In genomic region chr2:237867465-237867864, GRCh38 we compare ENCODE assay signal across 19 cellular contexts. TPM values are rescaled to one million over a fixed set of nuclear protein-coding genes. Genes with fewer than 3 reads are reported as not detected.
DNase-seq lines count a peak whose midpoint lies in the region; TF ChIP-seq lines count a peak whose summit lies in the region.
"Had no signal": no experiment of that assay in that cellular context is flagged by ENCODE, and none has a peak within 500 bp of the region (broad histone marks: within the 10 kb centered on the region; RNA-seq: fewer than 3 reads in every experiment).

No MANE protein-coding gene starts in this region.

- H3K27ac Mint-ChIP-seq in activated CD4-positive, alpha-beta memory T cell treated with anti-CD3 and anti-CD28 coated beads, Interleukin-2, amount 10 ng/mL, durations not matched to agents 7 days and 5 days: no peak overlapping the region
- no peak overlapping the region for H3K27ac Mint-ChIP-seq in activated CD4-positive, alpha-beta memory T cell treated with anti-CD3 and anti-CD28 coated beads for 36 hours
- H3K27ac Mint-ChIP-seq in chondrocyte (ENCODE audit: unreplicated experiment): peak overlapping the region; percentile 50
- no peak overlapping the region for H3K27ac Mint-ChIP-seq in activated T-helper 2 cell treated with anti-CD3 and anti-CD28 coated beads, Interferon-gamma antibody, Interleukin-2, Interleukin-4, amounts not matched to agents 10 μg/mL and 5 μg/mL and 100 μg/mL, durations not matched to agents 14 hours and 24 hours and 36 hours
- H3K27ac Mint-ChIP-seq: activated CD4-positive, alpha-beta T cell treated with anti-CD3 and anti-CD28 coated beads, Interleukin-2, amount 10 ng/mL, durations not matched to agents 24 days and 14 days; GM23338; stimulated activated naive B cell treated with anti-CD40 and anti-IgM and Interleukin-4, amounts not matched to agents 10 μg/mL and 1 μg/mL and 100 μg/mL, for 72 hours had no signal

- no peak overlapping the region for H3K9ac ChIP-seq in stomach smooth muscle (ENCODE audit: low read length in 2 of 2)
- H3K9ac ChIP-seq: BLaER1 treated with 17β-estradiol and CSF1 and Interleukin-3, amounts not matched to agents 10 nM and 100 nM had no signal

- H3K4me1 Mint-ChIP-seq in activated CD4-positive, alpha-beta memory T cell treated with anti-CD3 and anti-CD28 coated beads, Interleukin-2, amount 10 ng/mL, durations not matched to agents 7 days and 5 days: peaks cover 11% of the 10 kb centered on the region
- peaks cover 12% of the 10 kb centered on the region for H3K4me1 Mint-ChIP-seq in activated CD4-positive, alpha-beta memory T cell treated with anti-CD3 and anti-CD28 coated beads for 36 hours (ENCODE audit: low read depth)
- peaks cover 88% of the 10 kb centered on the region for H3K4me1 Mint-ChIP-seq in chondrocyte (ENCODE audit: low read depth)
- peaks cover 6% of the 10 kb centered on the region for H3K4me1 Mint-ChIP-seq in activated T-helper 2 cell treated with anti-CD3 and anti-CD28 coated beads, Interferon-gamma antibody, Interleukin-2, Interleukin-4, amounts not matched to agents 10 μg/mL and 5 μg/mL and 100 μg/mL, durations not matched to agents 14 hours and 24 hours and 36 hours (ENCODE audit: low read depth)

- H3K4me3 Mint-ChIP-seq in activated CD4-positive, alpha-beta memory T cell treated with anti-CD3 and anti-CD28 coated beads, Interleukin-2, amount 10 ng/mL, durations not matched to agents 7 days and 5 days: no peak overlapping the region
- no peak overlapping the region for H3K4me3 Mint-ChIP-seq in activated CD4-positive, alpha-beta memory T cell treated with anti-CD3 and anti-CD28 coated beads for 36 hours
- no peak overlapping the region for H3K4me3 Mint-ChIP-seq in chondrocyte (ENCODE audit: unreplicated experiment)
- H3K4me3 Mint-ChIP-seq in activated T-helper 2 cell treated with anti-CD3 and anti-CD28 coated beads, Interferon-gamma antibody, Interleukin-2, Interleukin-4, amounts not matched to agents 10 μg/mL and 5 μg/mL and 100 μg/mL, durations not matched to agents 14 hours and 24 hours and 36 hours (ENCODE audit: low read depth): no peak overlapping the region
- H3K4me3 Mint-ChIP-seq: activated CD4-positive, alpha-beta T cell treated with anti-CD3 and anti-CD28 coated beads, Interleukin-2, amount 10 ng/mL, durations not matched to agents 24 days and 14 days; GM23338; stimulated activated naive B cell treated with anti-CD40 and anti-IgM and Interleukin-4, amounts not matched to agents 10 μg/mL and 1 μg/mL and 100 μg/mL, for 72 hours had no signal

- TF ChIP-seq CTCF in chondrocyte (IDR thresholded peaks at IDR 0.05): no peak
- no peak for TF ChIP-seq CTCF in BE2C (IDR thresholded peaks at IDR 0.05; ENCODE audit: low read depth, low read length)

- CTCF ChIA-PET in activated CD4-positive, alpha-beta memory T cell treated with anti-CD3 and anti-CD28 coated beads, Interleukin-2, amount 10 ng/mL, durations not matched to agents 7 days and 5 days (lab: Charles Lee): no interaction called here
- CTCF ChIA-PET in activated CD4-positive, alpha-beta memory T cell treated with anti-CD3 and anti-CD28 coated beads for 36 hours (lab: Charles Lee): interaction anchor here (0.8 kb wide), 1 partner anchor 10 kb away, joined by 3 read pairs; no protein-coding TSS in a partner anchor

- H3K27ac ChIP-seq in stomach smooth muscle (ENCODE audit: low read length): peak overlapping the region; percentile 94
- H3K27ac ChIP-seq: BLaER1 treated with 17β-estradiol and CSF1 and Interleukin-3, amounts not matched to agents 10 nM and 100 nM had no signal

- no peaks in the 10 kb centered on the region for H3K36me3 Mint-ChIP-seq in activated CD4-positive, alpha-beta memory T cell treated with anti-CD3 and anti-CD28 coated beads, Interleukin-2, amount 10 ng/mL, durations not matched to agents 7 days and 5 days (ENCODE audit: low read depth)
- no peaks in the 10 kb centered on the region for H3K36me3 Mint-ChIP-seq in activated CD4-positive, alpha-beta memory T cell treated with anti-CD3 and anti-CD28 coated beads for 36 hours
- peaks cover 3% of the 10 kb centered on the region for H3K36me3 Mint-ChIP-seq in chondrocyte (ENCODE audit: low read depth)
- no peaks in the 10 kb centered on the region for H3K36me3 Mint-ChIP-seq in activated T-helper 2 cell treated with anti-CD3 and anti-CD28 coated beads, Interferon-gamma antibody, Interleukin-2, Interleukin-4, amounts not matched to agents 10 μg/mL and 5 μg/mL and 100 μg/mL, durations not matched to agents 14 hours and 24 hours and 36 hours (ENCODE audit: low read depth)
- H3K36me3 Mint-ChIP-seq: stimulated activated naive B cell treated with anti-CD40 and anti-IgM and Interleukin-4, amounts not matched to agents 10 μg/mL and 1 μg/mL and 100 μg/mL, for 72 hours had no signal

- H3K27me3 Mint-ChIP-seq in activated CD4-positive, alpha-beta memory T cell treated with anti-CD3 and anti-CD28 coated beads, Interleukin-2, amount 10 ng/mL, durations not matched to agents 7 days and 5 days: peaks cover 27% of the 10 kb centered on the region
- H3K27me3 Mint-ChIP-seq in activated CD4-positive, alpha-beta memory T cell treated with anti-CD3 and anti-CD28 coated beads for 36 hours: peaks cover 27% of the 10 kb centered on the region
- H3K27me3 Mint-ChIP-seq in chondrocyte (ENCODE audit: low read depth): no peaks in the 10 kb centered on the region
- peaks cover 22% of the 10 kb centered on the region for H3K27me3 Mint-ChIP-seq in activated T-helper 2 cell treated with anti-CD3 and anti-CD28 coated beads, Interferon-gamma antibody, Interleukin-2, Interleukin-4, amounts not matched to agents 10 μg/mL and 5 μg/mL and 100 μg/mL, durations not matched to agents 14 hours and 24 hours and 36 hours (ENCODE audit: low read depth)

- intact Hi-C loops in activated CD4-positive, alpha-beta memory T cell treated with anti-CD3 and anti-CD28 coated beads for 36 hours (cut with micrococcal nuclease): no loop called here
- intact Hi-C loops in activated T-helper 2 cell treated with anti-CD3 and anti-CD28 coated beads, Interferon-gamma antibody, Interleukin-2, Interleukin-4, amounts not matched to agents 10 μg/mL and 5 μg/mL and 100 μg/mL, durations not matched to agents 14 hours and 24 hours and 36 hours (cut with micrococcal nuclease): no loop called here

- H3K4me1 ChIP-seq in stomach smooth muscle (ENCODE audit: control insufficient read depth, insufficient read depth, low read length) (peaks cover 78% of the 10 kb centered on the region), BE2C (peaks cover 25% of the 10 kb centered on the region)

- H3K36me3 ChIP-seq in stomach smooth muscle (ENCODE audit: control insufficient read depth in 2 of 2, insufficient read depth in 2 of 2, low read length in 2 of 2) (no peaks in the 10 kb centered on the region), BE2C (0 out of 2 replicates have a peak, but pooled peaks cover 4% of the 10 kb centered on the region)
- H3K36me3 ChIP-seq: BLaER1 treated with 17β-estradiol and CSF1 and Interleukin-3, amounts not matched to agents 10 nM and 100 nM; SJSA1; tibial nerve had no signal

- H3K9me3 Mint-ChIP-seq in activated CD4-positive, alpha-beta memory T cell treated with anti-CD3 and anti-CD28 coated beads, Interleukin-2, amount 10 ng/mL, durations not matched to agents 7 days and 5 days: no peaks in the 10 kb centered on the region
- H3K9me3 Mint-ChIP-seq in activated CD4-positive, alpha-beta memory T cell treated with anti-CD3 and anti-CD28 coated beads for 36 hours: no peaks in the 10 kb centered on the region
- H3K9me3 Mint-ChIP-seq in chondrocyte (ENCODE audit: low read depth): no peaks in the 10 kb centered on the region
- H3K9me3 Mint-ChIP-seq in activated T-helper 2 cell treated with anti-CD3 and anti-CD28 coated beads, Interferon-gamma antibody, Interleukin-2, Interleukin-4, amounts not matched to agents 10 μg/mL and 5 μg/mL and 100 μg/mL, durations not matched to agents 14 hours and 24 hours and 36 hours: no peaks in the 10 kb centered on the region
- H3K9me3 Mint-ChIP-seq: activated CD4-positive, alpha-beta T cell treated with anti-CD3 and anti-CD28 coated beads, Interleukin-2, amount 10 ng/mL, durations not matched to agents 24 days and 14 days; GM23338; stimulated activated naive B cell treated with anti-CD40 and anti-IgM and Interleukin-4, amounts not matched to agents 10 μg/mL and 1 μg/mL and 100 μg/mL, for 72 hours had no signal

- H3K9me3 ChIP-seq in stomach smooth muscle (ENCODE audit: control insufficient read depth in 2 of 2, low read length in 2 of 2): no peaks in the 10 kb centered on the region
- no peaks in the 10 kb centered on the region for H3K9me3 ChIP-seq in BE2C
- H3K9me3 ChIP-seq: BLaER1 treated with 17β-estradiol and CSF1 and Interleukin-3, amounts not matched to agents 10 nM and 100 nM; SJSA1; tibial nerve had no signal

- POLR2A ChIA-PET in activated CD4-positive, alpha-beta memory T cell treated with anti-CD3 and anti-CD28 coated beads, Interleukin-2, amount 10 ng/mL, durations not matched to agents 7 days and 5 days (lab: Charles Lee): no interaction called here
- POLR2A ChIA-PET in activated CD4-positive, alpha-beta memory T cell treated with anti-CD3 and anti-CD28 coated beads for 36 hours (lab: Charles Lee): no interaction called here

- H3K27me3 ChIP-seq in stomach smooth muscle (ENCODE audit: control insufficient read depth in 1 of 2, insufficient read depth in 2 of 2, low read length in 2 of 2) (no peaks in the 10 kb centered on the region), BE2C (no peaks in the 10 kb centered on the region)
- H3K27me3 ChIP-seq: SJSA1 had no signal

- peak; percentile 6 for DNase-seq in activated CD4-positive, alpha-beta memory T cell treated with anti-CD3 and anti-CD28 coated beads, Interleukin-2, amount 10 ng/mL, durations not matched to agents 7 days and 5 days
- no peak for DNase-seq in activated CD4-positive, alpha-beta memory T cell treated with anti-CD3 and anti-CD28 coated beads for 36 hours
- DNase-seq in chondrocyte (ENCODE audit: low spot score): no peak
- peak; percentile 53 for DNase-seq in mesenteric fat pad (ENCODE audit: low spot score)
- no peak for DNase-seq in effector CD8-positive, alpha-beta T cell (lab: John Stamatoyannopoulos, UW)
- DNase-seq in BE2C: no peak
- no peak for DNase-seq in activated T-helper 2 cell treated with anti-CD3 and anti-CD28 coated beads, Interferon-gamma antibody, Interleukin-2, Interleukin-4, amounts not matched to agents 10 μg/mL and 5 μg/mL and 100 μg/mL, durations not matched to agents 14 hours and 24 hours and 36 hours (ENCODE audit: low spot score)
- DNase-seq: activated CD4-positive, alpha-beta T cell treated with anti-CD3 and anti-CD28 coated beads, Interleukin-2, amount 10 ng/mL, durations not matched to agents 24 days and 14 days; midbrain; NCI-H1092 treated with DMSO at 0.1 percent for 48 hours; NCI-H2029; posterior cingulate gyrus; stimulated activated CD4-positive, alpha-beta T cell treated with anti-CD3 and anti-CD28 coated beads, Interleukin-2, amount 100 ng/mL, for 24 hours; stimulated activated naive B cell treated with anti-CD40 and anti-IgM and Interleukin-4, amounts not matched to agents 10 μg/mL and 1 μg/mL and 100 μg/mL, for 72 hours had no signal

- no peak overlapping the region for H3K4me3 ChIP-seq in stomach smooth muscle (ENCODE audit: low read length in 2 of 2)
- no peak overlapping the region for H3K4me3 ChIP-seq in BE2C (ENCODE audit: low read depth, low read length)
- H3K4me3 ChIP-seq: BLaER1 treated with 17β-estradiol and CSF1 and Interleukin-3, amounts not matched to agents 10 nM and 100 nM; GM23338; SJSA1; tibial nerve had no signal

RNA-seq across cellular contexts. Expression of gene RAMP1, which starts 8.0 kb away (rescaled TPM):
- total RNA-seq in activated CD4-positive, alpha-beta memory T cell treated with anti-CD3 and anti-CD28 coated beads, Interleukin-2, amount 10 ng/mL, durations not matched to agents 7 days and 5 days: 1 to 10 TPM; 8.1 to 9.6 TPM
- under 1 TPM; 0.77 to 0.97 TPM for total RNA-seq in activated CD4-positive, alpha-beta memory T cell treated with anti-CD3 and anti-CD28 coated beads for 36 hours
- total RNA-seq in chondrocyte: 176 to 329 TPM (median 178 TPM) in 3 replicates
- 21.8 TPM for total RNA-seq in mesenteric fat pad
- polyA plus RNA-seq in BE2C (2012; ENCODE audit: insufficient read depth, insufficient read length, low read depth): 63.1 TPM
- 13.1 and 14.0 TPM in 2 replicates for total RNA-seq in activated T-helper 2 cell treated with anti-CD3 and anti-CD28 coated beads, Interferon-gamma antibody, Interleukin-2, Interleukin-4, amounts not matched to agents 10 μg/mL and 5 μg/mL and 100 μg/mL, durations not matched to agents 14 hours and 24 hours and 36 hours

Comparison
In these comparisons a context has a peak if more than half of its experiments do, and no peak if none do; other contexts are left out.
1. DNase-seq: peak in activated CD4-positive, alpha-beta memory T cell treated with anti-CD3 and anti-CD28 coated beads, Interleukin-2, amount 10 ng/mL, durations not matched to agents 7 days and 5 days (single experiment) and mesenteric fat pad (single experiment); none in activated CD4-positive, alpha-beta memory T cell treated with anti-CD3 and anti-CD28 coated beads for 36 hours (single experiment), chondrocyte (single experiment), effector CD8-positive, alpha-beta T cell (single experiment), BE2C (single experiment) and activated T-helper 2 cell treated with anti-CD3 and anti-CD28 coated beads, Interferon-gamma antibody, Interleukin-2, Interleukin-4, amounts not matched to agents 10 μg/mL and 5 μg/mL and 100 μg/mL, durations not matched to agents 14 hours and 24 hours and 36 hours (single experiment).